8 cellular contexts compared by ENCODE assay signal in genomic region chr4:100106982-100107381, GRCh38.
DNase-seq lines count a peak whose midpoint lies in the region; ATAC-seq and TF ChIP-seq lines count a peak whose summit lies in the region.

No MANE protein-coding gene starts in this region.

- H3K4me3 ChIP-seq in KMS-11 (IDR thresholded peaks at IDR 0.05; ENCODE audit: insufficient read depth, low read depth, low read length) = no peak overlapping the region

- H3K27ac ChIP-seq in KMS-11 = no peak overlapping the region
- no peak overlapping the region for H3K27ac ChIP-seq in caudate nucleus (ENCODE audit: low read depth, low read length)

- no peaks in the 10 kb centered on the region for H3K36me3 ChIP-seq in KMS-11 (ENCODE audit: insufficient read depth)

- TF ChIP-seq CTCF in KMS-11 (conservative IDR thresholded peaks at IDR 0.05; ENCODE audit: low read depth, low read length) = no peak

- DNase-seq in medulla oblongata (ENCODE audit: extremely low spot score) (peak; percentile 15), iPS-NIHi11 (ENCODE audit: low spot score) (no peak), NCI-H2171 treated with DMSO at 0.1 percent for 48 hours (lab: John Stamatoyannopoulos, UW) (no peak), caudate nucleus (lab: John Stamatoyannopoulos, UW) (no peak)
- no peak for DNase-seq in effector CD4-positive, alpha-beta T cell

- H3K4me1 ChIP-seq in KMS-11 (ENCODE audit: low read depth, poor library complexity, severe bottlenecking) = peaks cover 15% of the 10 kb centered on the region

- H3K9ac ChIP-seq in KMS-11 = no peak overlapping the region

- H3K27me3 ChIP-seq in KMS-11 (ENCODE audit: insufficient read depth, low read depth) = no peaks in the 10 kb centered on the region

- H2AFZ ChIP-seq in KMS-11 (ENCODE audit: low read depth) = peak overlapping the region; percentile 3; the same call in 1 of the 2 replicates

- H4K20me1 ChIP-seq in KMS-11 (ENCODE audit: insufficient read depth) = no peaks in the 10 kb centered on the region

- peak overlapping the region; percentile 36; the same call in 1 of the 2 replicates for H3K4me2 ChIP-seq in KMS-11

- no peaks in the 10 kb centered on the region for H3K79me2 ChIP-seq in KMS-11 (ENCODE audit: insufficient read depth, low read depth)

- ATAC-seq in GM18867 (IDR thresholded peaks at IDR 0.05; ENCODE audit: unreplicated experiment) = peak; percentile 99
- ATAC-seq in HG02610 (IDR thresholded peaks at IDR 0.05; ENCODE audit: unreplicated experiment) = peak; percentile 97
